In the genomic region with DNA sequence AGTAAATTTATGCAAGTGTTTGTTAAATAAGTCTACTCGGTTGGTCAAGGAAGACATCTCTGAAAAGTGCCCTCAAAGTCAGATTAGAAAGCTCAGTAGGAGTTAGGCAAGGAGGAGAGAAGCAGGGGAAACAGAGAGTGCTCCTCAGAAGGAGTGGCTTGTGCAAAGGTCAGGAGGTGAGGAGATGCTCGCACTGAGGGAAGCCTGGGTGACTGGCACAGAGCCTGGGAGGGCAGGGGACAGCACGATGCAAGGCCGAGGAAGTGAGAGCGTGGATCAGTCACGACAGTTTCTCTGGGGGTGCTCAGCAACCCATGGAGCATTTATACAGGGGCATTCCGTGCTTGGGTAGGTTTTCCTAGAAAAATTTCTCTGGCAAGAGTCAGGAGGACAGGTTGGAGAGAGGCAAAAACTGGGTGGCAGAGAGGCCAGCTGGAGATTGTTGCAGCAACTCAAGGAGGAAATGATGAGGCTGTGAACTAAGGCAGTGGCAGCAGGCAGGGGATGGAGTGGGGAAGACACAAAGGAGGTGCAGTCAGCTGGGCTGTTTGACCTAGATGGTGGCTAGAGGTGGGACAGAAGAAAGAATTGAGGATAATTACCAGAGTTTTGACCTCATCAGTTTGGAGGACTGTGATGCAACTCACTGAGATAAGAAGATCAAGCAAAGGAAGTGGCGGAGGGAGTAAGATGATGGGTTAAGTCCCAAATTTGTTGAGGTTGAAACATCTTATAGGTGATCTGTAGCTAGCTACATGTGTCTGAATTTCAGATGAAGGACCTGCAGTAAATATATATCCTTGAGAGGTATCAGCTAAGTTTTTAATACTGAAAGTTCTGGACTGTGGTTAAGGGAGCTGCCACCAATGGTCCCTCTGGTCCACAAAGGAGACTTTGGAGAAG, we compare ENCODE assay signal across 16 cellular contexts. TPM values are rescaled to one million over a fixed set of nuclear protein-coding genes. Genes with fewer than 3 reads are reported as not detected.
DNase-seq lines count a peak whose midpoint lies in the region; ATAC-seq and TF ChIP-seq lines count a peak whose summit lies in the region.
"Had no signal": no experiment of that assay in that cellular context is flagged by ENCODE, and none has a peak within 500 bp of the region (broad histone marks: within the 10 kb centered on the region; RNA-seq: fewer than 3 reads in every experiment).

No MANE protein-coding gene starts in this region.

- peak overlapping the region; percentile 25 to 83 for H3K4me3 Mint-ChIP-seq in CD14-positive monocyte
- peak overlapping the region; percentile 71 for H3K4me3 Mint-ChIP-seq in activated T-helper 17 cell treated with anti-CD3 and anti-CD28 coated beads, Interleukin-2, amount 50 U/mL, for 72 hours
- H3K4me3 Mint-ChIP-seq in natural killer cell treated with Interleukin-12 subunit alpha and Interleukin-12 subunit beta and Interleukin-15 and Interleukin-18, amount 100 ng/mL, for 72 hours: peak overlapping the region; percentile 75
- H3K4me3 Mint-ChIP-seq: HFFc6 had no signal

- H3K4me1 Mint-ChIP-seq in CD14-positive monocyte: peaks cover 29% of the 10 kb centered on the region
- peaks cover 56% of the 10 kb centered on the region for H3K4me1 Mint-ChIP-seq in activated T-helper 17 cell treated with anti-CD3 and anti-CD28 coated beads, Interleukin-2, amount 50 U/mL, for 72 hours
- H3K4me1 Mint-ChIP-seq in natural killer cell treated with Interleukin-12 subunit alpha and Interleukin-12 subunit beta and Interleukin-15 and Interleukin-18, amount 100 ng/mL, for 72 hours (ENCODE audit: low read depth in 2 of 2): peaks cover 46 to 55% of the 10 kb centered on the region in 2 donors

- no peaks in the 10 kb centered on the region for H3K36me3 Mint-ChIP-seq in CD14-positive monocyte
- peaks cover 41% of the 10 kb centered on the region for H3K36me3 Mint-ChIP-seq in activated T-helper 17 cell treated with anti-CD3 and anti-CD28 coated beads, Interleukin-2, amount 50 U/mL, for 72 hours (ENCODE audit: low read depth)
- H3K36me3 Mint-ChIP-seq in natural killer cell treated with Interleukin-12 subunit alpha and Interleukin-12 subunit beta and Interleukin-15 and Interleukin-18, amount 100 ng/mL, for 72 hours: no peaks in the 10 kb centered on the region

- intact Hi-C loops in CD14-positive monocyte (cut with micrococcal nuclease): no loop called here

- peak overlapping the region; percentile 63 to 94 (median 88) for H3K27ac Mint-ChIP-seq in CD14-positive monocyte
- H3K27ac Mint-ChIP-seq in activated T-helper 17 cell treated with anti-CD3 and anti-CD28 coated beads, Interleukin-2, amount 50 U/mL, for 72 hours: peak overlapping the region; percentile 75
- H3K27ac Mint-ChIP-seq in natural killer cell treated with Interleukin-12 subunit alpha and Interleukin-12 subunit beta and Interleukin-15 and Interleukin-18, amount 100 ng/mL, for 72 hours: peak overlapping the region; percentile 53 to 70
- H3K27ac Mint-ChIP-seq: HFFc6 had no signal

- no peaks in the 10 kb centered on the region for H3K9me3 Mint-ChIP-seq in CD14-positive monocyte
- no peaks in the 10 kb centered on the region for H3K9me3 Mint-ChIP-seq in activated T-helper 17 cell treated with anti-CD3 and anti-CD28 coated beads, Interleukin-2, amount 50 U/mL, for 72 hours
- H3K9me3 Mint-ChIP-seq in natural killer cell treated with Interleukin-12 subunit alpha and Interleukin-12 subunit beta and Interleukin-15 and Interleukin-18, amount 100 ng/mL, for 72 hours: no peaks in the 10 kb centered on the region
- H3K9me3 Mint-ChIP-seq: HFFc6 had no signal

- no peaks in the 10 kb centered on the region for H3K27me3 Mint-ChIP-seq in CD14-positive monocyte (ENCODE audit: low read depth in 3 of 3)
- no peaks in the 10 kb centered on the region for H3K27me3 Mint-ChIP-seq in activated T-helper 17 cell treated with anti-CD3 and anti-CD28 coated beads, Interleukin-2, amount 50 U/mL, for 72 hours
- no peaks in the 10 kb centered on the region for H3K27me3 Mint-ChIP-seq in natural killer cell treated with Interleukin-12 subunit alpha and Interleukin-12 subunit beta and Interleukin-15 and Interleukin-18, amount 100 ng/mL, for 72 hours

- DNase-seq in CD14-positive monocyte (ENCODE audit: low spot score) (no peak), Caki2 (ENCODE audit: low read depth) (peak; percentile 6), NCI-H1694 (lab: John Stamatoyannopoulos, UW) (no peak), ecto neural progenitor cell (ENCODE audit: low spot score) (no peak)
- DNase-seq in natural killer cell treated with Interleukin-12 subunit alpha and Interleukin-12 subunit beta and Interleukin-15 and Interleukin-18, amount 100 ng/mL, for 72 hours (ENCODE audit: low spot score): no peak
- DNase-seq: C1 segment of cervical spinal cord; effector CD8-positive, alpha-beta T cell; HFFc6; midbrain; NCI-H1436; NCI-H524; stimulated activated CD4-positive, alpha-beta T cell treated with anti-CD3 and anti-CD28 coated beads, Interleukin-2, amount 100 ng/mL, for 24 hours had no signal

- no peak for TF ChIP-seq CTCF in CD14-positive monocyte (IDR thresholded peaks at IDR 0.05)

- peak; percentile 34 for ATAC-seq in activated T-helper 17 cell treated with anti-CD3 and anti-CD28 coated beads, Interleukin-2, amount 50 U/mL, for 72 hours (replicated peaks)
- ATAC-seq in natural killer cell treated with Interleukin-12 subunit alpha and Interleukin-12 subunit beta and Interleukin-15 and Interleukin-18, amount 100 ng/mL, for 72 hours: peak; percentile 57 to 64
- no peak for ATAC-seq in HG03521 (IDR thresholded peaks at IDR 0.05; ENCODE audit: unreplicated experiment)
- ATAC-seq in HG02981 (IDR thresholded peaks at IDR 0.05; ENCODE audit: unreplicated experiment): no peak
- ATAC-seq: Right ventricle myocardium inferior had no signal

- in situ Hi-C loops in Caki2 (cut with HindIII; ENCODE audit: low pct_unique_long_range_greater_than_20kb, low sequenced_read_pairs): no loop called here

RNA-seq across cellular contexts. Expression of a gene that starts 52.4 kb away (rescaled TPM):
- 1 to 10 TPM in 1 of 2 donors, under 1 TPM in 1; 0.58 to 1.1 TPM for polyA plus RNA-seq in CD14-positive monocyte
- total RNA-seq in Caki2 (2014; rRNA removed; shearing (Covaris generic); ENCODE audit: low replicate concordance): 5.1 and 9.1 TPM in 2 replicates
- total RNA-seq in activated T-helper 17 cell treated with anti-CD3 and anti-CD28 coated beads, Interleukin-2, amount 50 U/mL, for 72 hours: 100 to 1,000 TPM in 1 of 2 donors, 10 to 100 TPM in 1; 95.4 to 269 TPM
- 10 to 100 TPM; 61.7 to 84.7 TPM for total RNA-seq in natural killer cell treated with Interleukin-12 subunit alpha and Interleukin-12 subunit beta and Interleukin-15 and Interleukin-18, amount 100 ng/mL, for 72 hours

Comparison
In these comparisons a context has a peak if more than half of its experiments do, and no peak if none do; other contexts are left out.
1. ATAC-seq: peak in activated T-helper 17 cell treated with anti-CD3 and anti-CD28 coated beads, Interleukin-2, amount 50 U/mL, for 72 hours (single experiment) and natural killer cell treated with Interleukin-12 subunit alpha and Interleukin-12 subunit beta and Interleukin-15 and Interleukin-18, amount 100 ng/mL, for 72 hours (2 of 2); none in HG03521 (single experiment) and HG02981 (single experiment).
2. Peak in every context shown above with its lines, with median percentiles within 50 percentile points of each other: H3K27ac Mint-ChIP-seq and H3K4me3 Mint-ChIP-seq.